8 cellular contexts compared by ENCODE assay signal in genomic region chr15:92903588-92903955, GRCh38. TPM values are rescaled to one million over a fixed set of nuclear protein-coding genes. Genes with fewer than 3 reads are reported as not detected.
DNase-seq lines count a peak whose midpoint lies in the region; ATAC-seq, FAIRE-seq and TF ChIP-seq lines count a peak whose summit lies in the region.

No MANE protein-coding gene starts in this region.

- H3K27ac Mint-ChIP-seq in activated CD4-positive, alpha-beta memory T cell treated with anti-CD3 and anti-CD28 coated beads, Interleukin-2, amount 10 ng/mL, durations not matched to agents 7 days and 5 days, result peak overlapping the region; percentile 100

- ATAC-seq in HG03460 (IDR thresholded peaks at IDR 0.05; ENCODE audit: unreplicated experiment), result no peak

- DNase-seq in NCI-H510A treated with DMSO at 0.1 percent for 48 hours (lab: John Stamatoyannopoulos, UW), result peak; percentile 68
- no peak for DNase-seq in NCI-H510A (lab: John Stamatoyannopoulos, UW)
- DNase-seq in activated CD4-positive, alpha-beta memory T cell treated with anti-CD3 and anti-CD28 coated beads, Interleukin-2, amount 10 ng/mL, durations not matched to agents 7 days and 5 days, result no peak
- no peak for DNase-seq in D721Med (ENCODE audit: insufficient read length, low spot score)
- no peak for DNase-seq in UCSD-AML1 (lab: John Stamatoyannopoulos, UW; ENCODE audit: unreplicated experiment)

- POLR2A ChIA-PET in activated CD4-positive, alpha-beta memory T cell treated with anti-CD3 and anti-CD28 coated beads, Interleukin-2, amount 10 ng/mL, durations not matched to agents 7 days and 5 days (lab: Charles Lee), result interaction anchor here (0.6 to 11.6 kb wide), 10 partner anchors 13 to 106 kb away, joined by 3 to 1323 read pairs (median 54); no protein-coding TSS in a partner anchor

- CTCF ChIA-PET in activated CD4-positive, alpha-beta memory T cell treated with anti-CD3 and anti-CD28 coated beads, Interleukin-2, amount 10 ng/mL, durations not matched to agents 7 days and 5 days (lab: Charles Lee), result interaction anchor here (1.1 to 10.0 kb wide), 6 partner anchors 12 to 106 kb away, joined by 3 to 116 read pairs (median 18); no protein-coding TSS in a partner anchor

- FAIRE-seq in D721Med (lab: Jason Lieb, UNC), result no peak

- H3K4me3 ChIP-seq in iPS-15b (ENCODE audit: low read depth, low read length) (peak overlapping the region; percentile 93), stomach smooth muscle (ENCODE audit: low read length in 2 of 2) (peak overlapping the region; percentile 79 to 90)

- H3K9me3 ChIP-seq in iPS-15b (ENCODE audit: control insufficient read depth, insufficient read depth, low read length) (no peaks in the 10 kb centered on the region), stomach smooth muscle (ENCODE audit: control insufficient read depth in 2 of 2, low read length in 2 of 2) (no peaks in the 10 kb centered on the region)

- H3K36me3 ChIP-seq in iPS-15b (ENCODE audit: control insufficient read depth, insufficient read depth, low read length) (no peaks in the 10 kb centered on the region), stomach smooth muscle (ENCODE audit: control insufficient read depth in 2 of 2, insufficient read depth in 2 of 2, low read length in 2 of 2) (peaks cover 0 to 10% of the 10 kb centered on the region in 2 donors)

- H3K36me3 Mint-ChIP-seq in activated CD4-positive, alpha-beta memory T cell treated with anti-CD3 and anti-CD28 coated beads, Interleukin-2, amount 10 ng/mL, durations not matched to agents 7 days and 5 days (ENCODE audit: low read depth), result peaks cover 82% of the 10 kb centered on the region

- H3K27ac ChIP-seq in stomach smooth muscle (ENCODE audit: low read length), result peak overlapping the region; percentile 92

- no peaks in the 10 kb centered on the region for H3K27me3 ChIP-seq in iPS-15b (ENCODE audit: control insufficient read depth, insufficient read depth, low read length)
- no peaks in the 10 kb centered on the region for H3K27me3 ChIP-seq in stomach smooth muscle (ENCODE audit: control insufficient read depth in 1 of 2, insufficient read depth in 2 of 2, low read length in 2 of 2)

- H3K9ac ChIP-seq in iPS-15b (ENCODE audit: low read depth, low read length), result peak overlapping the region; percentile 84
- H3K9ac ChIP-seq in stomach smooth muscle (ENCODE audit: low read length in 2 of 2), result peak overlapping the region; percentile 84 to 92

- peaks cover 7% of the 10 kb centered on the region for H3K9me3 Mint-ChIP-seq in activated CD4-positive, alpha-beta memory T cell treated with anti-CD3 and anti-CD28 coated beads, Interleukin-2, amount 10 ng/mL, durations not matched to agents 7 days and 5 days

- H3K27me3 Mint-ChIP-seq in activated CD4-positive, alpha-beta memory T cell treated with anti-CD3 and anti-CD28 coated beads, Interleukin-2, amount 10 ng/mL, durations not matched to agents 7 days and 5 days, result no peaks in the 10 kb centered on the region

- H3K4me1 Mint-ChIP-seq in activated CD4-positive, alpha-beta memory T cell treated with anti-CD3 and anti-CD28 coated beads, Interleukin-2, amount 10 ng/mL, durations not matched to agents 7 days and 5 days, result peaks cover 55% of the 10 kb centered on the region

- no peak for TF ChIP-seq CTCF in D721Med (IDR thresholded peaks at IDR 0.05; ENCODE audit: insufficient read depth, missing control alignments)

- peak overlapping the region; percentile 92 for H3K4me3 Mint-ChIP-seq in activated CD4-positive, alpha-beta memory T cell treated with anti-CD3 and anti-CD28 coated beads, Interleukin-2, amount 10 ng/mL, durations not matched to agents 7 days and 5 days

- H3K4me1 ChIP-seq in iPS-15b (ENCODE audit: control insufficient read depth, insufficient read depth, low read length) (peaks cover 23% of the 10 kb centered on the region), stomach smooth muscle (ENCODE audit: control insufficient read depth, insufficient read depth, low read length) (peaks cover 15% of the 10 kb centered on the region)

RNA-seq across cellular contexts. Expression of gene CHD2, which starts 3.4 kb away (rescaled TPM):
- 100 to 1,000 TPM; 141 to 155 TPM for total RNA-seq in activated CD4-positive, alpha-beta memory T cell treated with anti-CD3 and anti-CD28 coated beads, Interleukin-2, amount 10 ng/mL, durations not matched to agents 7 days and 5 days
